Comparison of ENCODE assay signal across 15 cellular contexts in genomic region chr1:3474016-3474415, GRCh38. TPM values are rescaled to one million over a fixed set of nuclear protein-coding genes. Genes with fewer than 3 reads are reported as not detected.
"Had no signal": no experiment of that assay in that cellular context is flagged by ENCODE, and none has a peak within 500 bp of the region (broad histone marks: within the 10 kb centered on the region; RNA-seq: fewer than 3 reads in every experiment).

No MANE protein-coding gene starts in this region.

- FAIRE-seq: frontal cortex had no signal

- H3K4me3 Mint-ChIP-seq: activated naive CD4-positive, alpha-beta T cell treated with anti-CD3 and anti-CD28 coated beads, Interleukin-2, amount 50 U/mL, for 24 hours; effector memory CD8-positive, alpha-beta T cell; naive thymus-derived CD8-positive, alpha-beta T cell; stimulated activated naive CD8-positive, alpha-beta T cell treated with anti-CD3 and anti-CD28 coated beads, Interleukin-15, Interleukin-2, amounts not matched to agents 100 ng/mL and 50 ng/mL, for 24 hours had no signal

- H3K9me3 Mint-ChIP-seq: activated naive CD4-positive, alpha-beta T cell treated with anti-CD3 and anti-CD28 coated beads, Interleukin-2, amount 50 U/mL, for 24 hours; effector memory CD8-positive, alpha-beta T cell; naive thymus-derived CD8-positive, alpha-beta T cell; stimulated activated naive CD8-positive, alpha-beta T cell treated with anti-CD3 and anti-CD28 coated beads, Interleukin-15, Interleukin-2, amounts not matched to agents 100 ng/mL and 50 ng/mL, for 24 hours had no signal

- H3K4me3 ChIP-seq: lower lobe of right lung, skin epidermis, transverse colon had no signal

- H3K4me1 Mint-ChIP-seq: activated naive CD4-positive, alpha-beta T cell treated with anti-CD3 and anti-CD28 coated beads, Interleukin-2, amount 50 U/mL, for 24 hours had no signal

- H3K4me1 ChIP-seq: lower lobe of right lung had no signal

- H3K36me3 Mint-ChIP-seq: activated naive CD4-positive, alpha-beta T cell treated with anti-CD3 and anti-CD28 coated beads, Interleukin-2, amount 50 U/mL, for 24 hours; naive thymus-derived CD8-positive, alpha-beta T cell had no signal

- H3K27ac Mint-ChIP-seq: activated naive CD4-positive, alpha-beta T cell treated with anti-CD3 and anti-CD28 coated beads, Interleukin-2, amount 50 U/mL, for 24 hours; effector memory CD8-positive, alpha-beta T cell; stimulated activated naive CD8-positive, alpha-beta T cell treated with anti-CD3 and anti-CD28 coated beads, Interleukin-15, Interleukin-2, amounts not matched to agents 100 ng/mL and 50 ng/mL, for 24 hours had no signal

- H3K9me3 ChIP-seq: lower lobe of right lung, transverse colon had no signal

- H3K27me3 ChIP-seq: transverse colon had no signal

- DNase-seq: activated CD4-positive, alpha-beta T cell treated with anti-CD3 and anti-CD28 coated beads, Interleukin-2, amount 50 U/mL, for 48 hours; activated gamma-delta T cell; effector memory CD8-positive, alpha-beta T cell; lower lobe of right lung; naive thymus-derived CD8-positive, alpha-beta T cell; stimulated activated CD4-positive, alpha-beta T cell treated with anti-CD3 and anti-CD28 coated beads, Interleukin-15, amount 100 ng/mL, for 24 hours; stimulated activated CD4-positive, alpha-beta T cell treated with anti-CD3 and anti-CD28 coated beads, Interleukin-2, amount 100 ng/mL, for 48 hours; SW 1271; T-helper 2 cell; transverse colon; WERI-Rb-1 had no signal

- H3K36me3 ChIP-seq: lower lobe of right lung, transverse colon had no signal

- H3K27ac ChIP-seq: lower lobe of right lung, transverse colon, WERI-Rb-1 had no signal

- H3K27me3 Mint-ChIP-seq: activated naive CD4-positive, alpha-beta T cell treated with anti-CD3 and anti-CD28 coated beads, Interleukin-2, amount 50 U/mL, for 24 hours; stimulated activated naive CD8-positive, alpha-beta T cell treated with anti-CD3 and anti-CD28 coated beads, Interleukin-15, Interleukin-2, amounts not matched to agents 100 ng/mL and 50 ng/mL, for 24 hours had no signal

RNA-seq across cellular contexts. Expression of gene ARHGEF16, which starts 19.6 kb away (rescaled TPM):
- total RNA-seq: frontal cortex; naive thymus-derived CD8-positive, alpha-beta T cell had no signal
